Comparison of ENCODE assay signal across 18 cellular contexts in the genomic region with DNA sequence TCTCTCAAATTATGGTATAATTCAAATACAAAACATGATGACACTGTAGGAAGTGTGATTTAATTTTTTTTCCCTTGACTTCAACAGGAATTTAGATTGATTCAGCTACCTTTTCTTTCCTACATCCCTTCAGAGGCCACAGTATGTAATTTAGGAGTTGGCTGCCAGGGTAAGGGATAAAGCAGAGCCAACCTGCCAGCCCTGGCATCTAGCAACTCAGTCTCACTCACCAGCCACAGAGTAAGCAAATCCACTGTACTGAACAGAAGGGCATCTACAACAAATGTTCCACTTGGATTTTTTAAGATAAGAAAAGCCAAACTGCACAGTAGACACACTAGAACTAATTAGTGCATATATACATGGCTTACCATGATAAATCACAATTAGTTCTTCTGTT.
"Had no signal": no experiment of that assay in that cellular context is flagged by ENCODE, and none has a peak within 500 bp of the region (broad histone marks: within the 10 kb centered on the region; RNA-seq: fewer than 3 reads in every experiment).

No MANE protein-coding gene starts in this region.

- H3K4me1 ChIP-seq: adrenal gland, breast epithelium, sigmoid colon had no signal

- H3K9me3 Mint-ChIP-seq: activated naive CD4-positive, alpha-beta T cell treated with anti-CD3 and anti-CD28 coated beads, Interleukin-2, amount 50 U/mL, for 72 hours; nephron progenitor cell; stimulated activated effector memory CD8-positive, alpha-beta T cell treated with anti-CD3 and anti-CD28 coated beads, Interleukin-12 subunit alpha, Interleukin-12 subunit beta, amount 100 ng/mL, for 72 hours had no signal

- H3K27ac ChIP-seq: adrenal gland, breast epithelium, sigmoid colon, thoracic aorta, VCaP had no signal

- H3K4me3 ChIP-seq: adrenal gland, breast epithelium, sigmoid colon, thoracic aorta had no signal

- H3K4me3 Mint-ChIP-seq: nephron progenitor cell; stimulated activated effector memory CD8-positive, alpha-beta T cell treated with anti-CD3 and anti-CD28 coated beads, Interleukin-12 subunit alpha, Interleukin-12 subunit beta, amount 100 ng/mL, for 72 hours had no signal

- FAIRE-seq: astrocyte, endothelial cell of umbilical vein had no signal

- H3K27me3 ChIP-seq: adrenal gland, breast epithelium, sigmoid colon had no signal

- H3K9me3 ChIP-seq: adrenal gland, breast epithelium, sigmoid colon, thoracic aorta had no signal

- H3K4me1 Mint-ChIP-seq: nephron progenitor cell had no signal

- H3K36me3 ChIP-seq: adrenal gland, breast epithelium, sigmoid colon, thoracic aorta had no signal

- ATAC-seq: activated naive CD4-positive, alpha-beta T cell treated with anti-CD3 and anti-CD28 coated beads, Interleukin-2, amount 50 U/mL, for 72 hours; stimulated activated effector memory CD8-positive, alpha-beta T cell treated with anti-CD3 and anti-CD28 coated beads, Interleukin-12 subunit alpha, Interleukin-12 subunit beta, amount 100 ng/mL, for 72 hours had no signal

- DNase-seq: activated CD4-positive, alpha-beta T cell treated with anti-CD3 and anti-CD28 coated beads for 1 hour; activated gamma-delta T cell treated with Interleukin-2 at 50 U/mL for 16 hours; adrenal gland; dermis blood vessel endothelial cell; effector memory CD4-positive, alpha-beta T cell; mesendoderm; nephron progenitor cell; nucleus accumbens; posterior cingulate gyrus; sigmoid colon; stimulated activated CD4-positive, alpha-beta T cell treated with anti-CD3 and anti-CD28 coated beads, Interleukin-4, amount 100 ng/mL, for 24 hours had no signal

- H3K27ac Mint-ChIP-seq: activated naive CD4-positive, alpha-beta T cell treated with anti-CD3 and anti-CD28 coated beads, Interleukin-2, amount 50 U/mL, for 72 hours; nephron progenitor cell had no signal
